21 cellular contexts compared by ENCODE assay signal in the genomic region with DNA sequence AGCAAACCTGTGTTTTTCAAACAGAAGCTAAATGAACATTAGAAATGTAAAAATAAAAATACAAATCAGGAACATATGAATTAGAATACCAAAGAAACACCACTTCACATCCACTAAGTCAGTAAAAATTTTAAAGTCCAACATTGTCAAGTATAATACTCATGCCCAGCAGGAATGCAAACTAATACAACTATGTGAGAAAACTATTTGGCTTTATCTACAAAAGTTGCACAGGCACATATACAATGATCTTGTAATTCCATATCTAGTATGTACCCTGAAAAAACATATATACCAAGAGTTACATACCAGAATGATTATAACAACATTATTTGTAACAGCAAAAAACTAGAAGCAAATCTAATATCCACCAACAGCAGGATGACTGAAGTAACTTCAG.
"Had no signal": no experiment of that assay in that cellular context is flagged by ENCODE, and none has a peak within 500 bp of the region (broad histone marks: within the 10 kb centered on the region; RNA-seq: fewer than 3 reads in every experiment).

No MANE protein-coding gene starts in this region.

- H3K4me3 Mint-ChIP-seq: activated CD4-positive, alpha-beta T cell treated with anti-CD3 and anti-CD28 coated beads, Interleukin-2, amount 10 ng/mL, durations not matched to agents 24 days and 14 days; activated CD8-positive, alpha-beta T cell treated with anti-CD3 and anti-CD28 coated beads for 36 hours; activated naive CD8-positive, alpha-beta T cell treated with anti-CD3 and anti-CD28 coated beads for 36 hours; activated T-helper 17 cell treated with anti-CD3 and anti-CD28 coated beads, Interleukin-2, amount 50 U/mL, for 72 hours; naive B cell; neural crest cell had no signal

- H3K4me1 ChIP-seq: prostate gland, right atrium auricular region, thyroid gland had no signal

- H3K27me3 Mint-ChIP-seq: activated CD4-positive, alpha-beta T cell treated with anti-CD3 and anti-CD28 coated beads, Interleukin-2, amount 10 ng/mL, durations not matched to agents 24 days and 14 days; activated CD8-positive, alpha-beta T cell treated with anti-CD3 and anti-CD28 coated beads for 36 hours; activated naive CD8-positive, alpha-beta T cell treated with anti-CD3 and anti-CD28 coated beads for 36 hours; activated T-helper 17 cell treated with anti-CD3 and anti-CD28 coated beads, Interleukin-2, amount 50 U/mL, for 72 hours; naive B cell had no signal

- H3K36me3 ChIP-seq: prostate gland, thyroid gland had no signal

- H3K4me3 ChIP-seq: dorsolateral prefrontal cortex, mucosa of descending colon, prostate gland, right atrium auricular region, thyroid gland had no signal

- H3K27me3 ChIP-seq: dorsolateral prefrontal cortex, right atrium auricular region, thyroid gland had no signal

- ATAC-seq: activated CD8-positive, alpha-beta T cell treated with anti-CD3 and anti-CD28 coated beads for 36 hours; activated T-helper 17 cell treated with anti-CD3 and anti-CD28 coated beads, Interleukin-2, amount 50 U/mL, for 72 hours; mucosa of descending colon had no signal

- H3K27ac Mint-ChIP-seq: activated CD8-positive, alpha-beta T cell treated with anti-CD3 and anti-CD28 coated beads for 36 hours; activated naive CD8-positive, alpha-beta T cell treated with anti-CD3 and anti-CD28 coated beads for 36 hours; activated T-helper 17 cell treated with anti-CD3 and anti-CD28 coated beads, Interleukin-2, amount 50 U/mL, for 72 hours; naive B cell had no signal

- H3K4me1 Mint-ChIP-seq: activated naive CD8-positive, alpha-beta T cell treated with anti-CD3 and anti-CD28 coated beads for 36 hours; naive B cell; neural crest cell had no signal

- FAIRE-seq: bronchial epithelial cell had no signal

- H3K27ac ChIP-seq: dorsolateral prefrontal cortex, epithelial cell of prostate, prostate gland, right atrium auricular region, thyroid gland had no signal

- H3K9me3 ChIP-seq: prostate gland, thyroid gland had no signal

- DNase-seq: activated CD4-positive, alpha-beta T cell treated with anti-CD3 and anti-CD28 coated beads, Interleukin-2, amount 10 ng/mL, durations not matched to agents 24 days and 14 days; activated CD4-positive, CD25-positive, alpha-beta regulatory T cell; activated CD8-positive, alpha-beta T cell treated with anti-CD3 and anti-CD28 coated beads for 36 hours; activated naive CD4-positive, alpha-beta T cell; activated naive CD8-positive, alpha-beta T cell treated with anti-CD3 and anti-CD28 coated beads for 36 hours; activated T-cell treated with anti-CD3 and anti-CD28 coated beads, Interleukin-2, amount 50 U/mL, for 1 hour; dorsolateral prefrontal cortex; kidney glomerular epithelial cell; mesenchymal stem cell; mucosa of descending colon; naive B cell; stimulated activated CD4-positive, alpha-beta T cell treated with anti-CD3 and anti-CD28 coated beads, Interleukin-2, amount 100 ng/mL, for 24 hours; stimulated activated naive CD4-positive, alpha-beta T cell treated with Interleukin-2 at 50 U/mL for 16 hours; T1000; thyroid gland had no signal
